Comparison of ENCODE assay signal across 24 cellular contexts in genomic region chr10:112497347-112497950, GRCh38. TPM values are rescaled to one million over a fixed set of nuclear protein-coding genes. Genes with fewer than 3 reads are reported as not detected.
A peak's percentile ranks its signal among the peaks of the same experiment; 100 is the strongest.
DNase-seq lines count a peak whose midpoint lies in the region; ATAC-seq and TF ChIP-seq lines count a peak whose summit lies in the region.
"Had no signal": no experiment of that assay in that cellular context is flagged by ENCODE, and none has a peak within 500 bp of the region (broad histone marks: within the 10 kb centered on the region; RNA-seq: fewer than 3 reads in every experiment).

No MANE protein-coding gene starts in this region.

- H3K4me3 ChIP-seq in gastroesophageal sphincter (no peak overlapping the region), psoas muscle (no peak overlapping the region)
- H3K4me3 ChIP-seq: gastrocnemius medialis, SK-N-MC, transverse colon had no signal

- H3K27me3 Mint-ChIP-seq in stimulated activated naive CD8-positive, alpha-beta T cell treated with anti-CD3 and anti-CD28 coated beads, Interleukin-15, Interleukin-2, amounts not matched to agents 100 ng/mL and 50 ng/mL, for 24 hours, result no peaks in the 10 kb centered on the region
- H3K27me3 Mint-ChIP-seq: activated T-cell treated with anti-CD3 and anti-CD28 coated beads, Interleukin-2, amount 50 U/mL, for 24 hours; memory B cell; progenitor cell of endocrine pancreas had no signal

- H3K27me3 ChIP-seq in gastroesophageal sphincter, result no peaks in the 10 kb centered on the region
- H3K27me3 ChIP-seq in psoas muscle (ENCODE audit: insufficient read depth in 3 of 3, low read length in 2 of 3), result no peaks in the 10 kb centered on the region
- H3K27me3 ChIP-seq: gastrocnemius medialis, neutrophil, transverse colon had no signal

- H3K4me1 ChIP-seq in gastroesophageal sphincter (no peaks in the 10 kb centered on the region), psoas muscle (no peaks in the 10 kb centered on the region)
- H3K4me1 ChIP-seq: gastrocnemius medialis, transverse colon had no signal

- no peak for TF ChIP-seq POLR2A in gastroesophageal sphincter (IDR thresholded peaks at IDR 0.05)

- intact Hi-C loops in psoas muscle (cut with DNase I), result no loop called here

- TF ChIP-seq EP300 in gastroesophageal sphincter (IDR thresholded peaks at IDR 0.05), result no peak

- peak overlapping the region; percentile 49 for H3K27ac Mint-ChIP-seq in stimulated activated naive CD8-positive, alpha-beta T cell treated with anti-CD3 and anti-CD28 coated beads, Interleukin-15, Interleukin-2, amounts not matched to agents 100 ng/mL and 50 ng/mL, for 24 hours
- H3K27ac Mint-ChIP-seq: activated T-cell treated with anti-CD3 and anti-CD28 coated beads, Interleukin-2, amount 50 U/mL, for 24 hours; endodermal cell; memory B cell; progenitor cell of endocrine pancreas had no signal

- no peak overlapping the region for H3K4me3 Mint-ChIP-seq in stimulated activated naive CD8-positive, alpha-beta T cell treated with anti-CD3 and anti-CD28 coated beads, Interleukin-15, Interleukin-2, amounts not matched to agents 100 ng/mL and 50 ng/mL, for 24 hours
- H3K4me3 Mint-ChIP-seq: activated T-cell treated with anti-CD3 and anti-CD28 coated beads, Interleukin-2, amount 50 U/mL, for 24 hours; endodermal cell; memory B cell had no signal

- H3K4me1 Mint-ChIP-seq in stimulated activated naive CD8-positive, alpha-beta T cell treated with anti-CD3 and anti-CD28 coated beads, Interleukin-15, Interleukin-2, amounts not matched to agents 100 ng/mL and 50 ng/mL, for 24 hours (ENCODE audit: low read depth), result peaks cover 13% of the 10 kb centered on the region
- H3K4me1 Mint-ChIP-seq: endodermal cell had no signal

- H3K27ac ChIP-seq in gastroesophageal sphincter, result no peak overlapping the region
- H3K27ac ChIP-seq in psoas muscle, result no peak overlapping the region
- H3K27ac ChIP-seq: gastrocnemius medialis, HL-60, neutrophil, SK-N-MC, transverse colon had no signal

- H3K9me3 ChIP-seq in gastroesophageal sphincter, result no peaks in the 10 kb centered on the region
- no peaks in the 10 kb centered on the region for H3K9me3 ChIP-seq in psoas muscle
- H3K9me3 ChIP-seq: gastrocnemius medialis, neutrophil, transverse colon had no signal

- TF ChIP-seq CTCF in gastroesophageal sphincter (IDR thresholded peaks at IDR 0.05), result no peak
- TF ChIP-seq CTCF in psoas muscle (IDR thresholded peaks at IDR 0.05), result no peak

- no peaks in the 10 kb centered on the region for H3K9me3 Mint-ChIP-seq in stimulated activated naive CD8-positive, alpha-beta T cell treated with anti-CD3 and anti-CD28 coated beads, Interleukin-15, Interleukin-2, amounts not matched to agents 100 ng/mL and 50 ng/mL, for 24 hours
- H3K9me3 Mint-ChIP-seq: activated T-cell treated with anti-CD3 and anti-CD28 coated beads, Interleukin-2, amount 50 U/mL, for 24 hours; endodermal cell; immature natural killer cell; memory B cell had no signal

- H3K36me3 Mint-ChIP-seq in stimulated activated naive CD8-positive, alpha-beta T cell treated with anti-CD3 and anti-CD28 coated beads, Interleukin-15, Interleukin-2, amounts not matched to agents 100 ng/mL and 50 ng/mL, for 24 hours (ENCODE audit: low read depth), result peaks cover 19% of the 10 kb centered on the region

- 68 to 78% methylated on average over 3 of the region's 3 CpGs for WGBS in gastroesophageal sphincter (ENCODE audit: low coverage in 1 of 2), 2 donors
- 91 to 95% (median 93%) methylated on average over 3 of the region's 3 CpGs for WGBS in psoas muscle, 3 donors

- ATAC-seq in GM19395 (IDR thresholded peaks at IDR 0.05; ENCODE audit: unreplicated experiment) (peak; percentile 61), HG02759 (IDR thresholded peaks at IDR 0.05; ENCODE audit: unreplicated experiment) (peak; percentile 67), HG03460 (IDR thresholded peaks at IDR 0.05; ENCODE audit: unreplicated experiment) (peak; percentile 92), gastroesophageal sphincter (no peak), psoas muscle (no peak)
- ATAC-seq: gastrocnemius medialis had no signal

- DNase-seq in psoas muscle (no peak), NCI-H1048 (lab: John Stamatoyannopoulos, UW) (no peak)
- DNase-seq: activated CD4-positive, alpha-beta T cell treated with anti-CD3 and anti-CD28 coated beads for 4 hours; activated naive CD4-positive, alpha-beta T cell; activated T-cell treated with anti-CD3 and anti-CD28 coated beads, Interleukin-2, amount 50 U/mL, for 24 hours; amygdala; endodermal cell; gastrocnemius medialis; hippocampal formation; immature natural killer cell; Kasumi-1; NCI-H187 treated with DMSO at 0.1 percent for 48 hours; NCI-H69; transverse colon had no signal

- H3K36me3 ChIP-seq in gastroesophageal sphincter (no peaks in the 10 kb centered on the region), psoas muscle (ENCODE audit: insufficient read depth in 1 of 2, low read depth in 1 of 2) (no peaks in the 10 kb centered on the region)
- H3K36me3 ChIP-seq: gastrocnemius medialis, neutrophil, transverse colon had no signal

RNA-seq across cellular contexts. Expression of gene VTI1A, which starts 50.4 kb away (rescaled TPM):
- total RNA-seq in gastroesophageal sphincter, result 10 to 100 TPM; 19.6 to 81.9 (median 43.1) TPM
- 10 to 100 TPM; 18.5 to 23.1 (median 20.1) TPM for total RNA-seq in psoas muscle
- polyA plus RNA-seq in psoas muscle, result 10 to 100 TPM in 2 of 3 donors, 1 to 10 TPM in 1; 9.9 to 31.5 (median 20.8) TPM

RNA-seq across cellular contexts. Expression of gene ZDHHC6, which starts 50.7 kb away (rescaled TPM):
- total RNA-seq in gastroesophageal sphincter (10 to 100 TPM; 12.0 to 28.2 (median 21.4) TPM), psoas muscle (10 to 100 TPM; 10.8 to 15.3 (median 13.9) TPM)
- polyA plus RNA-seq in psoas muscle, result 10 to 100 TPM; 10.7 to 27.7 (median 26.4) TPM

Comparison
In these comparisons a context has a peak if more than half of its experiments do, and no peak if none do; other contexts are left out.
1. ATAC-seq: peak in GM19395 (single experiment), HG02759 (single experiment) and HG03460 (single experiment); none in gastroesophageal sphincter (single experiment) and psoas muscle (0 of 4).